ENCODE assay signal across 8 cellular contexts in the genomic region with DNA sequence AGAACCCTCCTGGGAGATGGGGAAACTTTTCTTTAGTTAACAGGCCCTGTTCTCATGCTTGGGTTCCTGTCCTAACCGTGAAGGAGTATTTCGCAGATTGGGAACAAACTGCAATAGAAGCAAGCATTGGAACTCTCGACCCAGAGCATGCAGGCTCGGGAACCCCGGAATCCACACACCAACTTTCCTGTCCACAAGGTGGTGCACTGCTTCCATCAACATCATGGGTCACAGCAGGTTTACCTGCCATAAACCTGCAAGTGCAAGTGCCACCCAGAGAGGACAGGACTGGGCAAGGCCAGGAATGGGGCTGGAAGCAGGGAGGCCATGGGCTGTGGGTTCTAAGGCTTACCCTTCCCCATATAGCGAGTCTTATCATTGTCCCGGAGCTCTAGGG. TPM values are rescaled to one million over a fixed set of nuclear protein-coding genes. Genes with fewer than 3 reads are reported as not detected.
DNase-seq lines count a peak whose midpoint lies in the region; TF ChIP-seq lines count a peak whose summit lies in the region.

No MANE protein-coding gene starts in this region.

- H3K4me3 ChIP-seq in ACC112 (ENCODE audit: low read depth, low read length), result peak overlapping the region; percentile 69

- H3K27ac ChIP-seq in ACC112 (ENCODE audit: low read depth, low read length) (peak overlapping the region; percentile 74), layer of hippocampus (ENCODE audit: low read depth, low read length) (peak overlapping the region; percentile 68)

- intact Hi-C loops in activated T-helper 1 cell treated with anti-CD3 and anti-CD28 coated beads, Interleukin-12 subunit alpha, Interleukin-12 subunit beta, Interleukin-2, Interleukin-4 antibody, amounts not matched to agents 30 ng/mL and 10 ng/mL and 1 ng/mL, durations not matched to agents 14 hours and 24 hours and 36 hours (cut with micrococcal nuclease), result no loop called here

- H2AFZ ChIP-seq in ACC112 (ENCODE audit: low read length, unreplicated experiment), result no peak overlapping the region

- no peaks in the 10 kb centered on the region for H3K9me3 Mint-ChIP-seq in activated T-helper 1 cell treated with anti-CD3 and anti-CD28 coated beads, Interleukin-12 subunit alpha, Interleukin-12 subunit beta, Interleukin-2, Interleukin-4 antibody, amounts not matched to agents 30 ng/mL and 10 ng/mL and 1 ng/mL, durations not matched to agents 14 hours and 24 hours and 36 hours

- H3K36me3 Mint-ChIP-seq in activated T-helper 1 cell treated with anti-CD3 and anti-CD28 coated beads, Interleukin-12 subunit alpha, Interleukin-12 subunit beta, Interleukin-2, Interleukin-4 antibody, amounts not matched to agents 30 ng/mL and 10 ng/mL and 1 ng/mL, durations not matched to agents 14 hours and 24 hours and 36 hours (ENCODE audit: low read depth), result peaks cover 88% of the 10 kb centered on the region

- peaks cover 86% of the 10 kb centered on the region for H3K4me1 Mint-ChIP-seq in activated T-helper 1 cell treated with anti-CD3 and anti-CD28 coated beads, Interleukin-12 subunit alpha, Interleukin-12 subunit beta, Interleukin-2, Interleukin-4 antibody, amounts not matched to agents 30 ng/mL and 10 ng/mL and 1 ng/mL, durations not matched to agents 14 hours and 24 hours and 36 hours (ENCODE audit: low read depth)

- H3K27me3 ChIP-seq in ACC112 (ENCODE audit: insufficient read depth, low read length), result no peaks in the 10 kb centered on the region
- H3K27me3 ChIP-seq in layer of hippocampus (ENCODE audit: control insufficient read depth, insufficient read depth, low read length), result no peaks in the 10 kb centered on the region

- no peak for DNase-seq in activated T-helper 1 cell treated with anti-CD3 and anti-CD28 coated beads, Interleukin-12 subunit alpha, Interleukin-12 subunit beta, Interleukin-2, Interleukin-4 antibody, amounts not matched to agents 30 ng/mL and 10 ng/mL and 1 ng/mL, durations not matched to agents 14 hours and 24 hours and 36 hours (ENCODE audit: low spot score)
- DNase-seq in SIG-M5 (lab: John Stamatoyannopoulos, UW), result no peak
- DNase-seq in dedifferentiated amniotic fluid mesenchymal stem cell (ENCODE audit: extremely low spot score), result no peak
- DNase-seq in UCSD-AML1 (lab: John Stamatoyannopoulos, UW; ENCODE audit: unreplicated experiment), result no peak
- no peak for DNase-seq in GM19238 (ENCODE audit: insufficient read length, low spot score)

- peaks cover 85% of the 10 kb centered on the region for H3K36me3 ChIP-seq in ACC112 (ENCODE audit: insufficient read depth, low read length)

- peak overlapping the region; percentile 83 for H3K27ac Mint-ChIP-seq in activated T-helper 1 cell treated with anti-CD3 and anti-CD28 coated beads, Interleukin-12 subunit alpha, Interleukin-12 subunit beta, Interleukin-2, Interleukin-4 antibody, amounts not matched to agents 30 ng/mL and 10 ng/mL and 1 ng/mL, durations not matched to agents 14 hours and 24 hours and 36 hours

- H3K27me3 Mint-ChIP-seq in activated T-helper 1 cell treated with anti-CD3 and anti-CD28 coated beads, Interleukin-12 subunit alpha, Interleukin-12 subunit beta, Interleukin-2, Interleukin-4 antibody, amounts not matched to agents 30 ng/mL and 10 ng/mL and 1 ng/mL, durations not matched to agents 14 hours and 24 hours and 36 hours (ENCODE audit: insufficient read depth), result no peaks in the 10 kb centered on the region

- peak overlapping the region; percentile 99 for H3K4me3 Mint-ChIP-seq in activated T-helper 1 cell treated with anti-CD3 and anti-CD28 coated beads, Interleukin-12 subunit alpha, Interleukin-12 subunit beta, Interleukin-2, Interleukin-4 antibody, amounts not matched to agents 30 ng/mL and 10 ng/mL and 1 ng/mL, durations not matched to agents 14 hours and 24 hours and 36 hours

- peaks cover 59% of the 10 kb centered on the region for H3K4me1 ChIP-seq in ACC112 (ENCODE audit: control insufficient read depth, insufficient read depth, low read length, unreplicated experiment)

- H3K79me2 ChIP-seq in ACC112 (ENCODE audit: control insufficient read depth, insufficient read depth, low read length, unreplicated experiment), result peaks cover 92% of the 10 kb centered on the region

- peak; percentile 19; the same call in 1 of the 2 replicates for TF ChIP-seq CTCF in GM12874 (IDR thresholded peaks at IDR 0.05; ENCODE audit: insufficient read depth, low read depth, low read length)

RNA-seq across cellular contexts. Expression of gene ENO1, which starts 6.9 kb away (rescaled TPM):
- total RNA-seq in activated T-helper 1 cell treated with anti-CD3 and anti-CD28 coated beads, Interleukin-12 subunit alpha, Interleukin-12 subunit beta, Interleukin-2, Interleukin-4 antibody, amounts not matched to agents 30 ng/mL and 10 ng/mL and 1 ng/mL, durations not matched to agents 14 hours and 24 hours and 36 hours, result 3,370 and 3,388 TPM in 2 replicates

RNA-seq across cellular contexts. Expression of gene RERE, which starts 54.1 kb away (rescaled TPM):
- total RNA-seq in activated T-helper 1 cell treated with anti-CD3 and anti-CD28 coated beads, Interleukin-12 subunit alpha, Interleukin-12 subunit beta, Interleukin-2, Interleukin-4 antibody, amounts not matched to agents 30 ng/mL and 10 ng/mL and 1 ng/mL, durations not matched to agents 14 hours and 24 hours and 36 hours, result 82.0 and 90.9 TPM in 2 replicates
